Comparison of ENCODE assay signal across 8 cellular contexts in the genomic region with DNA sequence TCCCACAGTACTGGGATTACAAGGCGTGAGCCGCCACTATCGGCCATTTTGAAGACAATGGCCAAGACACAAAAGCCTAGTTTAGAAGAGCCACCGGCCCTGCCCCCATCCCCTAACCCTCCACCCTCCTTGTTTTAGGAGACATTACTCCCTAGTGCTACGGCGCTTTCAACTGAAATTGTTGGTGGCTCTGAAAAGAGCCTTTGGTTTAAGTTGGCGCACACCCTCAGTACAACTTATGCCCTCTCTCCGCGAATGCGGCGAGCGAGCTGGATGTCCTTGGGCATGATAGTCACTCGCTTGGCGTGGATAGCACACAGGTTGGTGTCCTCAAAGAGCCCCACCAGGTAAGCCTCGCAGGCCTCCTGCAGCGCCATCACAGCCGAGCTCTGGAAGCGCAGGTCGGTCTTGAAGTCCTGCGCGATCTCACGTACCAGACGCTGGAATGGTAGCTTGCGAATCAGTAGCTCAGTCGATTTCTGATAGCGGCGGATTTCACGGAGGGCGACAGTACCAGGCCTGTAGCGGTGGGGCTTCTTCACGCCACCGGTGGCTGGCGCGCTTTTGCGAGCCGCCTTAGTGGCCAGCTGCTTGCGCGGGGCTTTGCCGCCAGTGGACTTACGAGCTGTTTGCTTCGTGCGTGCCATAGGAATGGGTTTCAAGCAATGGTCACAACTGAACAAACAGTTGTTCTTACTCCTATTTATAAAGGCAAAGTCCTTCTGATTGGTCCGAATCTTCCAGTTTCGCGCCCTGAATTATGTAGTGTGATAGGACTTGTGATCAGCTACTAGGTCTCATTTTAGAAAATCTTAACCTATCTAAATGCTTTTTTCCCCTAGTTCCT.
DNase-seq lines count a peak whose midpoint lies in the region; ATAC-seq and TF ChIP-seq lines count a peak whose summit lies in the region.

No MANE protein-coding gene starts in this region.

- intact Hi-C loops in colonic mucosa (cut with DNase I), result no loop called here
- intact Hi-C loops in right lobe of liver (cut with DNase I), result no loop called here

- TF ChIP-seq CTCF in colonic mucosa (IDR thresholded peaks at IDR 0.05) (peak; percentile 36), right lobe of liver (IDR thresholded peaks at IDR 0.05) (no peak)

- DNase-seq in NCI-H2171 (lab: John Stamatoyannopoulos, UW) (peak; percentile 74), colonic mucosa (peak; percentile 78), right lobe of liver (peak in 2 of 3 donors; percentile 33 to 68), NCI-H1048 (lab: John Stamatoyannopoulos, UW) (no peak)
- DNase-seq in activated CD4-positive, CD25-positive, alpha-beta regulatory T cell treated with anti-CD3 and anti-CD28 coated beads, Interleukin-2, amount 50 U/mL, for 72 hours, result peak; percentile 74
- DNase-seq in stimulated activated CD8-positive, alpha-beta memory T cell treated with anti-CD3 and anti-CD28 coated beads, Interleukin-12 subunit alpha, Interleukin-12 subunit beta, amount 100 ng/mL, for 4 hours (ENCODE audit: low read depth), result peak; percentile 38

- no peaks in the 10 kb centered on the region for H3K27me3 ChIP-seq in colonic mucosa
- peaks cover 0 to 29% of the 10 kb centered on the region in 2 donors for H3K27me3 ChIP-seq in right lobe of liver

- peak overlapping the region; percentile 49 for H3K4me3 ChIP-seq in colonic mucosa
- H3K4me3 ChIP-seq in right lobe of liver, result peak overlapping the region; percentile 9 to 47 (median 20)

- peak overlapping the region; percentile 80 to 93 for H3K9ac ChIP-seq in colonic mucosa (ENCODE audit: low read depth in 2 of 2, low read length in 2 of 2)

- WGBS in right lobe of liver (ENCODE audit: insufficient coverage, low coverage, low lambda C conversion rate, missing lambda C conversion rate), result 4% methylated on average over 15 of the region's 45 CpGs

- peak; percentile 39 for TF ChIP-seq POLR2A in right lobe of liver (IDR thresholded peaks at IDR 0.05)

- H3K9me3 ChIP-seq in colonic mucosa (no peaks in the 10 kb centered on the region), right lobe of liver (no peaks in the 10 kb centered on the region)

- H3K4me1 ChIP-seq in colonic mucosa (no peaks in the 10 kb centered on the region), right lobe of liver (no peaks in the 10 kb centered on the region)

- H3K36me3 ChIP-seq in colonic mucosa (no peaks in the 10 kb centered on the region), right lobe of liver (no peaks in the 10 kb centered on the region)

- H3K27ac ChIP-seq in colonic mucosa (peak overlapping the region; percentile 89), right lobe of liver (peak overlapping the region in 2 of 3 donors; percentile 49 to 52)

- ATAC-seq in GM18498 (IDR thresholded peaks at IDR 0.05; ENCODE audit: unreplicated experiment) (peak; percentile 54), HG02885 (IDR thresholded peaks at IDR 0.05; ENCODE audit: poor library complexity, unreplicated experiment) (peak; percentile 55), right lobe of liver (peak; percentile 58 to 67 (median 64))
